ENCODE assay signal across 8 cellular contexts in genomic region chr17:46195217-46195855, GRCh38. TPM values are rescaled to one million over a fixed set of nuclear protein-coding genes. Genes with fewer than 3 reads are reported as not detected.
A peak's percentile ranks its signal among the peaks of the same experiment; 100 is the strongest.
DNase-seq lines count a peak whose midpoint lies in the region; ATAC-seq and TF ChIP-seq lines count a peak whose summit lies in the region.

No MANE protein-coding gene starts in this region.

- H4K20me1 ChIP-seq in BLaER1 (peaks cover 72% of the 10 kb centered on the region), H9 (ENCODE audit: control insufficient read depth, insufficient read depth, insufficient read length) (peaks cover 2% of the 10 kb centered on the region)

- no peak for TF ChIP-seq EP300 in tibial nerve (IDR thresholded peaks at IDR 0.05)

- no peak overlapping the region for H3K4ac ChIP-seq in H9 (ENCODE audit: low read depth, low read length)

- no peak overlapping the region for H2AK5ac ChIP-seq in H9 (ENCODE audit: insufficient read length, low read length)

- no peak overlapping the region for H2BK5ac ChIP-seq in H9 (ENCODE audit: insufficient read length, low read length)

- H3K4me2 ChIP-seq in BLaER1 (peak overlapping the region; percentile 88), H9 (ENCODE audit: insufficient read depth, insufficient read length, low read length) (no peak overlapping the region)

- no peak overlapping the region for H3K56ac ChIP-seq in H9 (ENCODE audit: insufficient read length, low read depth, low read length)

- no peak for DNase-seq in H9
- no peak for DNase-seq in WTC11 (ENCODE audit: low spot score)
- no peak for DNase-seq in memory B cell (ENCODE audit: low spot score in 2 of 2)
- no peak for DNase-seq in putamen (ENCODE audit: low spot score)
- no peak for DNase-seq in tibial nerve (ENCODE audit: low spot score in 2 of 2)
- DNase-seq in NK-92 treated with Interleukin-12 subunit alpha and Interleukin-12 subunit beta, amount 100 ng/mL, for 24 hours (lab: John Stamatoyannopoulos, UW) = no peak

- H2BK20ac ChIP-seq in H9 (ENCODE audit: low read depth, low read length, poor library complexity, severe bottlenecking) = no peak overlapping the region

- TF ChIP-seq POLR2A in tibial nerve (IDR thresholded peaks at IDR 0.05) = no peak

- H3K4me3 ChIP-seq in BLaER1 (no peak overlapping the region), tibial nerve (no peak overlapping the region)

- no peak overlapping the region for H3K14ac ChIP-seq in H9 (ENCODE audit: insufficient read depth, low read length)

- H3K36me3 ChIP-seq in BLaER1 (0 out of 2 replicates have a peak, but pooled peaks cover 9% of the 10 kb centered on the region), tibial nerve (no peaks in the 10 kb centered on the region)

- no peaks in the 10 kb centered on the region for H3K27me3 ChIP-seq in BLaER1
- H3K27me3 ChIP-seq in H9 (ENCODE audit: insufficient read depth, low read length) = no peaks in the 10 kb centered on the region
- H3K27me3 ChIP-seq in tibial nerve = no peaks in the 10 kb centered on the region

- H3K9me3 Mint-ChIP-seq in H9 (peaks cover 11 to 22% of the 10 kb centered on the region in 2 experiments), WTC11 (peaks cover 19% of the 10 kb centered on the region), memory B cell (no peaks in the 10 kb centered on the region)

- H3K9me3 ChIP-seq in BLaER1 (peaks cover 4% of the 10 kb centered on the region; the same call in 1 of the 2 replicates), H9 (ENCODE audit: control insufficient read depth, low read depth, low read length) (no peaks in the 10 kb centered on the region), tibial nerve (no peaks in the 10 kb centered on the region)

- peaks cover 3% of the 10 kb centered on the region for H3K23me2 ChIP-seq in H9 (ENCODE audit: insufficient read length, low read depth, low read length, poor library complexity, severe bottlenecking)

- no peak overlapping the region for H2BK12ac ChIP-seq in H9 (ENCODE audit: insufficient read length, low read depth, low read length)

- no peak overlapping the region for H3K9ac ChIP-seq in BLaER1
- H3K9ac ChIP-seq in H9 (ENCODE audit: extremely low read depth, insufficient read length, low read length) = no peak overlapping the region

- peak overlapping the region; percentile 96; the same call in 1 of the 2 replicates for H3K27ac ChIP-seq in BLaER1
- no peak overlapping the region for H3K27ac ChIP-seq in H9 (ENCODE audit: insufficient read length, low read depth, low read length)
- H3K27ac ChIP-seq in tibial nerve = peak overlapping the region in 1 of 4 donors; percentile 100

- H2BK15ac ChIP-seq in H9 (ENCODE audit: low read depth, low read length) = no peak overlapping the region

- H3K4me3 Mint-ChIP-seq in H9 (no peak overlapping the region; a peak in 1 of 5 replicates), WTC11 (no peak overlapping the region), memory B cell (no peak overlapping the region)

- peak; percentile 10; the same call in 1 of the 3 replicates for TF ChIP-seq CTCF in H9 (conservative IDR thresholded peaks at IDR 0.05)
- no peak for TF ChIP-seq CTCF in WTC11 (IDR thresholded peaks at IDR 0.05)
- no peak for TF ChIP-seq CTCF in tibial nerve (IDR thresholded peaks at IDR 0.05)

- CTCF ChIA-PET in WTC11 (lab: Charles Lee) = interaction anchor here (0.7 kb wide), 1 partner anchor 18 kb away, joined by 3 read pairs; no protein-coding TSS in a partner anchor

- no peak overlapping the region for H2AFZ ChIP-seq in H9 (ENCODE audit: low read length)

- H3K79me1 ChIP-seq in H9 (ENCODE audit: insufficient read depth, low read depth, low read length, poor library complexity, severe bottlenecking) = no peaks in the 10 kb centered on the region

- H3K4me1 Mint-ChIP-seq in H9 (peaks cover 15 to 18% of the 10 kb centered on the region in 2 experiments), WTC11 (peaks cover 15% of the 10 kb centered on the region), memory B cell (peaks cover 16% of the 10 kb centered on the region)

- no peak overlapping the region for H2BK120ac ChIP-seq in H9 (ENCODE audit: low read depth, low read length, poor library complexity, severe bottlenecking)

- H3K27ac Mint-ChIP-seq in H9 = peak overlapping the region in 2 of 3 experiments; percentile 60 to 78; a peak in 2 of 7 replicates
- peak overlapping the region; percentile 76; the same call in 1 of the 2 replicates for H3K27ac Mint-ChIP-seq in WTC11
- peak overlapping the region; percentile 92 for H3K27ac Mint-ChIP-seq in memory B cell

- no peak overlapping the region for H4K91ac ChIP-seq in H9 (ENCODE audit: insufficient read length, low read depth, low read length)

- ATAC-seq in WTC11 (no peak), memory B cell (ENCODE audit: low read depth) (no peak), HG03159 (IDR thresholded peaks at IDR 0.05; ENCODE audit: unreplicated experiment) (no peak)

- WGBS in H9 (ENCODE audit: extremely low coverage, insufficient read length, low lambda C conversion rate) = no CpG with 5 or more reads among the region's 5 CpGs
- WGBS in tibial nerve, 2 donors = 72 to 73% methylated on average over 5 of the region's 5 CpGs

- H3K36me3 Mint-ChIP-seq in H9 (ENCODE audit: insufficient read depth in 1 of 3, low read depth in 3 of 3) = peaks cover 19 to 36% (median 25%) of the 10 kb centered on the region in 3 experiments
- H3K36me3 Mint-ChIP-seq in WTC11 = peaks cover 28% of the 10 kb centered on the region
- H3K36me3 Mint-ChIP-seq in memory B cell = peaks cover 7% of the 10 kb centered on the region

- H3K23ac ChIP-seq in H9 (ENCODE audit: insufficient read length, low read depth, low read length) = no peak overlapping the region

- no peaks in the 10 kb centered on the region for H3K27me3 Mint-ChIP-seq in H9 (ENCODE audit: low read depth)
- 0 out of 2 replicates have a peak, but pooled peaks cover 2% of the 10 kb centered on the region for H3K27me3 Mint-ChIP-seq in WTC11 (ENCODE audit: low read depth)
- no peaks in the 10 kb centered on the region for H3K27me3 Mint-ChIP-seq in memory B cell

- H4K8ac ChIP-seq in H9 (replicated peaks; ENCODE audit: insufficient read length, low read depth, low read length) = no peak overlapping the region

- POLR2A ChIA-PET in WTC11 (lab: Charles Lee) = no interaction called here

- H3K18ac ChIP-seq in H9 (ENCODE audit: insufficient read length, low read depth, low read length) = no peak overlapping the region

- no peak overlapping the region for H3T11ph ChIP-seq in H9 (ENCODE audit: low read length)

- peaks cover 26% of the 10 kb centered on the region for H3K79me2 ChIP-seq in H9 (ENCODE audit: insufficient read depth, low read length)

- peaks cover 46% of the 10 kb centered on the region for H3K4me1 ChIP-seq in BLaER1
- no peaks in the 10 kb centered on the region; the same call in 1 of the 2 replicates for H3K4me1 ChIP-seq in H9 (ENCODE audit: insufficient read depth, low read length)
- H3K4me1 ChIP-seq in tibial nerve = peaks cover 0 to 41% (median 24%) of the 10 kb centered on the region in 4 donors

- H4K5ac ChIP-seq in H9 (ENCODE audit: insufficient read length, low read depth, low read length) = no peak overlapping the region

TF ChIP-seq in WTC11, 78 proteins besides CTCF, POLR2A, EP300 and RAD21:
- TF ChIP-seq, protein P1, sequence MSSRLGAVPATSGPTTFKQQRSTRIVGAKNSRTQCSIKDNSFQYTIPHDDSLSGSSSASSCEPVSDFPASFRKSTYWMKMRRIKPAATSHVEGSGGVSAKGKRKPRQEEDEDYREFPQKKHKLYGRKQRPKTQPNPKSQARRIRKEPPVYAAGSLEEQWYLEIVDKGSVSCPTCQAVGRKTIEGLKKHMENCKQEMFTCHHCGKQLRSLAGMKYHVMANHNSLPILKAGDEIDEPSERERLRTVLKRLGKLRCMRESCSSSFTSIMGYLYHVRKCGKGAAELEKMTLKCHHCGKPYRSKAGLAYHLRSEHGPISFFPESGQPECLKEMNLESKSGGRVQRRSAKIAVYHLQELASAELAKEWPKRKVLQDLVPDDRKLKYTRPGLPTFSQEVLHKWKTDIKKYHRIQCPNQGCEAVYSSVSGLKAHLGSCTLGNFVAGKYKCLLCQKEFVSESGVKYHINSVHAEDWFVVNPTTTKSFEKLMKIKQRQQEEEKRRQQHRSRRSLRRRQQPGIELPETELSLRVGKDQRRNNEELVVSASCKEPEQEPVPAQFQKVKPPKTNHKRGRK (CRISPR knock-in tag; IDR thresholded peaks at IDR 0.05; ENCODE audit: borderline replicate concordance) = no peak
- TF ChIP-seq SMAD3 (CRISPR knock-in tag; IDR thresholded peaks at IDR 0.05; ENCODE audit: borderline replicate concordance) = no peak
- TF ChIP-seq FOXK1 (CRISPR knock-in tag; IDR thresholded peaks at IDR 0.05) = no peak
TF ChIP-seq in WTC11: peak in this region for 0.

RNA-seq across cellular contexts. Expression of gene KANSL1, which starts 2.1 kb away (rescaled TPM):
- 110 and 114 TPM in 2 replicates for total RNA-seq in H9 (2021)
- total RNA-seq in WTC11 (2021) = 66.4 to 72.7 TPM (median 68.5 TPM) in 3 replicates
- 100 to 1,000 TPM in 2 of 4 donors, 10 to 100 TPM in 2; 91.3 to 120 (median 105) TPM for total RNA-seq in tibial nerve
